In the genomic region with DNA sequence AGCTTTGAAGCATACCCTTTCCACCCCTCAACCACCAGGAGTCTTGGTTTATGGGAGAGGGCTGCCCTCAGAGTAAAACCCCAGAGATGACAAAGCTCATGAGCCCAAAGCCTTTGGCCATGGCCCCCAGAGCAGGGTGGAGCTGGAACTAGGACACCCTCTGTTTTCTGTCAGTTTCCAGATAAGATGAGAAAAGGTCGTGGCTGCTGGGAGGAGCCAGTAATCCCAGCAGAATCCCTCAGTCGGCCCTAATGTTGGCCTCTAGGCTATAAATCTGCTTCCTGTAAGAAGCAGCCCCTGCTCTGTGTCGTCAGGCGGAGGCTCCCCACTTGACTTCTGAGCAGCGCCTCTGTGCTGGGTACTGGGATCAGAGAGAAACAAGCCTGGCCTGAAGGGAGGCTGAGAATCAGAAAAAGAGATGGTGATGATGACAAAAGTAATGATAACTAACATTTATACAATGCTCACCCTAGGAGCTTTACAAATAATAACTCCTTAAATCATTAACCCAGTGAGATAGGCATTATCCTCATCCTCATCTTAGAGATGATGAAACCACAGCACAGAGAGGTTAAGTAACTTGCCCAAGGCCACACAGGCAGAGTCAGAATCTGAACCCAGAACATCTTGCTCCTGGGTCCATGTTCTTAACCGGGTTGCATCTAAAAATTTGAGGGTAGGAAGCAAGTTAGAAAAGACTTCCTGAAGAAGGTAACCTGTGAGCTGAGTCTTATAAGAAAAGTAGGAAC, we compare ENCODE assay signal across 24 cellular contexts.
A peak's percentile ranks its signal among the peaks of the same experiment; 100 is the strongest.
DNase-seq lines count a peak whose midpoint lies in the region; ATAC-seq, FAIRE-seq and TF ChIP-seq lines count a peak whose summit lies in the region.
"Had no signal": no experiment of that assay in that cellular context is flagged by ENCODE, and none has a peak within 500 bp of the region (broad histone marks: within the 10 kb centered on the region; RNA-seq: fewer than 3 reads in every experiment).

No MANE protein-coding gene starts in this region.

- H3K4ac ChIP-seq in H1 (replicated peaks; ENCODE audit: insufficient read length, low read depth, low read length): no peak overlapping the region

- no peak overlapping the region for H3K23ac ChIP-seq in H1 (ENCODE audit: insufficient read length)

- no peaks in the 10 kb centered on the region for H3K79me2 ChIP-seq in H1 (ENCODE audit: control insufficient read depth in 1 of 2, insufficient read depth in 2 of 2, low read length in 2 of 2)

- H3K9me3 ChIP-seq in H1 (ENCODE audit: insufficient read depth in 2 of 2, low read depth in 1 of 2, low read length in 1 of 2): no peaks in the 10 kb centered on the region
- no peaks in the 10 kb centered on the region for H3K9me3 ChIP-seq in kidney (ENCODE audit: control insufficient read depth in 1 of 2, low read length in 2 of 2)
- H3K9me3 ChIP-seq: lower lobe of right lung had no signal

- no peak overlapping the region for H2BK120ac ChIP-seq in H1 (replicated peaks; ENCODE audit: low read depth, low read length)

- peaks cover 48% of the 10 kb centered on the region for H3K4me1 Mint-ChIP-seq in type B pancreatic cell (ENCODE audit: unreplicated experiment)
- H3K4me1 Mint-ChIP-seq: activated CD4-positive, alpha-beta T cell treated with anti-CD3 and anti-CD28 coated beads for 36 hours had no signal

- H3K36me3 ChIP-seq in H1 (ENCODE audit: control insufficient read depth in 2 of 4, insufficient read depth in 4 of 4, low read length in 3 of 4) (no peaks in the 10 kb centered on the region), kidney (ENCODE audit: control insufficient read depth in 1 of 2, insufficient read depth in 2 of 2, low read length in 2 of 2) (no peaks in the 10 kb centered on the region)
- H3K36me3 ChIP-seq: lower lobe of right lung had no signal

- no peak for ATAC-seq in sciatic nerve
- ATAC-seq: activated CD4-positive, alpha-beta T cell treated with anti-CD3 and anti-CD28 coated beads for 36 hours; lower lobe of right lung; PC-3; stimulated activated naive CD8-positive, alpha-beta T cell treated with anti-CD3 and anti-CD28 coated beads, Interleukin-15, Interleukin-2, amounts not matched to agents 100 U/mL and 50 U/mL, for 24 hours had no signal

- no peaks in the 10 kb centered on the region for H3K9me3 Mint-ChIP-seq in type B pancreatic cell
- H3K9me3 Mint-ChIP-seq: CD4-positive, alpha-beta T cell; T-helper 1 cell treated with Interleukin-12 subunit alpha and Interleukin-12 subunit beta and Interleukin-4 antibody, amounts not matched to agents 30 μg/mL and 1 μg/mL, for 36 hours had no signal

- H3K79me1 ChIP-seq in H1 (ENCODE audit: low read depth, low read length): no peaks in the 10 kb centered on the region

- no peaks in the 10 kb centered on the region for H3K36me3 Mint-ChIP-seq in type B pancreatic cell

- H3K4me2 ChIP-seq in H1 (ENCODE audit: insufficient read depth in 1 of 2, low read depth in 2 of 2, low read length in 2 of 2): no peak overlapping the region

- peak overlapping the region; percentile 35 for H3K4me3 Mint-ChIP-seq in type B pancreatic cell
- H3K4me3 Mint-ChIP-seq: activated CD4-positive, alpha-beta T cell treated with anti-CD3 and anti-CD28 coated beads for 36 hours; CD4-positive, alpha-beta T cell; T-helper 1 cell treated with Interleukin-12 subunit alpha and Interleukin-12 subunit beta and Interleukin-4 antibody, amounts not matched to agents 30 μg/mL and 1 μg/mL, for 36 hours had no signal

- H2BK20ac ChIP-seq in H1 (ENCODE audit: low read length): no peak overlapping the region

- no peak overlapping the region for H2BK5ac ChIP-seq in H1 (ENCODE audit: low read depth, low read length)

- POLR2A ChIA-PET in H1 (lab: Charles Lee; ENCODE audit: partially characterized antibody): no interaction called here

- H3K27ac ChIP-seq in H1 (ENCODE audit: low read depth, low read length): no peak overlapping the region
- peak overlapping the region in 1 of 2 donors; percentile 24 for H3K27ac ChIP-seq in kidney (ENCODE audit: low read depth in 2 of 2, low read length in 2 of 2)
- H3K27ac ChIP-seq: HL-60, lower lobe of right lung had no signal

- TF ChIP-seq RAD21 in H1 (IDR thresholded peaks at IDR 0.05 in 1 of 2, conservative IDR thresholded peaks at IDR 0.05 in 1 of 2; ENCODE audit: low read depth in 2 of 2, low read length in 2 of 2): no peak

- H3K9ac ChIP-seq in H1 (replicated peaks in 1 of 4; ENCODE audit: extremely low read depth in 1 of 4, low read depth in 3 of 4, low read length in 3 of 4) (no peak overlapping the region), kidney (ENCODE audit: low read length in 2 of 2) (no peak overlapping the region)

- H3K27ac Mint-ChIP-seq in type B pancreatic cell: peak overlapping the region; percentile 12
- H3K27ac Mint-ChIP-seq: activated CD4-positive, alpha-beta T cell treated with anti-CD3 and anti-CD28 coated beads for 36 hours; CD4-positive, alpha-beta T cell; T-helper 1 cell treated with Interleukin-12 subunit alpha and Interleukin-12 subunit beta and Interleukin-4 antibody, amounts not matched to agents 30 μg/mL and 1 μg/mL, for 36 hours had no signal

- H3K56ac ChIP-seq in H1 (replicated peaks; ENCODE audit: insufficient read length, low read depth, low read length): no peak overlapping the region

- TF ChIP-seq POLR2A in H1 (IDR thresholded peaks at IDR 0.05; ENCODE audit: control extremely low read depth in 1 of 2, low read depth in 2 of 2, low read length in 2 of 2): no peak

- no peaks in the 10 kb centered on the region for H4K20me1 ChIP-seq in H1 (replicated peaks in 1 of 2; ENCODE audit: control insufficient read depth in 1 of 2, insufficient read depth in 2 of 2, low read length in 2 of 2)

- H2BK15ac ChIP-seq in H1 (ENCODE audit: low read length): no peak overlapping the region

- H3K23me2 ChIP-seq in H1 (ENCODE audit: low read depth, low read length): no peaks in the 10 kb centered on the region

- no peak overlapping the region for H4K91ac ChIP-seq in H1 (replicated peaks; ENCODE audit: insufficient read length, low read length)

- no peak overlapping the region for H2AK5ac ChIP-seq in H1 (ENCODE audit: low read depth, low read length)

- CTCF ChIA-PET in H1 (lab: Charles Lee; ENCODE audit: partially characterized antibody): interaction anchor here (0.9 to 1.8 kb wide), 2 partner anchors 9 to 13 kb away, joined by 3 to 9 read pairs; no protein-coding TSS in a partner anchor

- no peak for FAIRE-seq in H1 (lab: Jason Lieb, UNC)
- FAIRE-seq in kidney (lab: Jason Lieb, UNC): no peak

- no peak for TF ChIP-seq EP300 in H1 (IDR thresholded peaks at IDR 0.05; ENCODE audit: borderline replicate concordance in 1 of 2, low read depth in 2 of 2, low read length in 2 of 2)

- no peak overlapping the region for H4K8ac ChIP-seq in H1 (ENCODE audit: extremely low read depth, insufficient read depth, low read length)

- H3K4me3 ChIP-seq in H1 (ENCODE audit: extremely low read depth in 1 of 4, insufficient read depth in 2 of 4, low read depth in 3 of 4, low read length in 4 of 4): no peak overlapping the region
- no peak overlapping the region for H3K4me3 ChIP-seq in kidney (ENCODE audit: low read length in 2 of 2)
- H3K4me3 ChIP-seq: lower lobe of right lung had no signal

- H3K14ac ChIP-seq in H1 (ENCODE audit: insufficient read length): no peak overlapping the region

- H2BK12ac ChIP-seq in H1 (ENCODE audit: low read depth, low read length): no peak overlapping the region

- DNase-seq in SK-MEL-5 (ENCODE audit: low read depth, low spot score) (peak; percentile 14), H1 (ENCODE audit: low read depth in 1 of 2, low spot score in 2 of 2) (no peak), kidney (peak; percentile 82), type B pancreatic cell (ENCODE audit: extremely low spot score, unreplicated experiment) (no peak), SKM-1 treated with dmso at 0.1 percent for 144 hours (lab: John Stamatoyannopoulos, UW; ENCODE audit: unreplicated experiment) (no peak), sciatic nerve (ENCODE audit: low spot score) (no peak), medulla oblongata (ENCODE audit: extremely low spot score) (no peak)
- DNase-seq: activated CD4-positive, alpha-beta T cell treated with anti-CD3 and anti-CD28 coated beads for 36 hours; activated effector memory CD4-positive, alpha-beta T cell treated with anti-CD3 and anti-CD28 coated beads, Interleukin-2, amount 50 U/mL, for 16 hours; CD4-positive, alpha-beta T cell; effector CD8-positive, alpha-beta T cell; erythroblast; foreskin fibroblast; HCEC 1CT; lower lobe of right lung; NCI-H2081; NCI-H446; PC-3; retina; SHP77; stimulated activated CD4-positive, alpha-beta T cell treated with anti-CD3 and anti-CD28 coated beads, Interleukin-12 subunit alpha, Interleukin-12 subunit beta, amount 100 ng/mL, for 4 hours; stimulated activated naive CD8-positive, alpha-beta T cell treated with anti-CD3 and anti-CD28 coated beads, Interleukin-15, Interleukin-2, amounts not matched to agents 100 U/mL and 50 U/mL, for 24 hours had no signal

- H3K4me1 ChIP-seq in H1 (replicated peaks in 1 of 4; ENCODE audit: control insufficient read depth in 3 of 4, insufficient read depth in 4 of 4, low read length in 3 of 4): no peaks in the 10 kb centered on the region
- H3K4me1 ChIP-seq in kidney (ENCODE audit: control insufficient read depth in 1 of 2, insufficient read depth in 1 of 2, low read depth in 1 of 2, low read length in 2 of 2): no peaks in the 10 kb centered on the region
- H3K4me1 ChIP-seq: lower lobe of right lung had no signal

- in situ Hi-C loops in SK-MEL-5 (cut with HindIII; ENCODE audit: low pct_unique_long_range_greater_than_20kb, low sequenced_read_pairs): no loop called here

- TF ChIP-seq CTCF in H1 (IDR thresholded peaks at IDR 0.05; ENCODE audit: control extremely low read depth in 1 of 3, insufficient read depth in 1 of 3, low read depth in 1 of 3, low read length in 3 of 3) (no peak), kidney (IDR thresholded peaks at IDR 0.05; ENCODE audit: borderline replicate concordance, extremely low read depth, insufficient read depth) (no peak), type B pancreatic cell (conservative IDR thresholded peaks at IDR 0.05) (peak; percentile 44)

- whole genome bisulfite sequencing in H1 (ENCODE audit: extremely low coverage in 1 of 2, insufficient coverage in 1 of 2, insufficient read length in 1 of 2, insufficient replicate concordance in 2 of 2, low coverage in 1 of 2, low lambda C conversion rate in 2 of 2, missing lambda C conversion rate in 1 of 2), 2 experiments: 93% methylated on average over 6 of the region's 6 CpGs; no CpG with 5 or more reads in 1 of the 2 experiments

- intact Hi-C loops in kidney (cut with DNase I): no loop called here
- intact Hi-C loops in sciatic nerve (cut with DNase I): no loop called here

- no peaks in the 10 kb centered on the region for H3K27me3 ChIP-seq in H1 (replicated peaks in 1 of 4; ENCODE audit: control insufficient read depth in 3 of 4, extremely low read depth in 1 of 4, insufficient read depth in 3 of 4, low read length in 3 of 4)

- H3K18ac ChIP-seq in H1 (ENCODE audit: extremely low read depth, low read length): no peak overlapping the region

- H4K5ac ChIP-seq in H1 (ENCODE audit: insufficient read length, low read depth, low read length): no peak overlapping the region

- peaks cover 26% of the 10 kb centered on the region for H3K27me3 Mint-ChIP-seq in type B pancreatic cell
- H3K27me3 Mint-ChIP-seq: activated CD4-positive, alpha-beta T cell treated with anti-CD3 and anti-CD28 coated beads for 36 hours had no signal

- H2AFZ ChIP-seq in H1 (ENCODE audit: low read length): no peak overlapping the region

TF ChIP-seq in H1, 55 proteins besides CTCF, POLR2A, EP300 and RAD21 (continues in another document):
- TF ChIP-seq SRF (IDR thresholded peaks at IDR 0.05; ENCODE audit: low read depth, low read length): no peak

Comparison
In these comparisons a context has a peak if more than half of its experiments do, and no peak if none do; other contexts are left out.
1. DNase-seq: peak in SK-MEL-5 (single experiment) and kidney (single experiment); none in H1 (0 of 2), type B pancreatic cell (single experiment), SKM-1 treated with dmso at 0.1 percent for 144 hours (single experiment), sciatic nerve (single experiment) and medulla oblongata (single experiment).